ENCODE assay signal across 1 cellular context in the genomic region with DNA sequence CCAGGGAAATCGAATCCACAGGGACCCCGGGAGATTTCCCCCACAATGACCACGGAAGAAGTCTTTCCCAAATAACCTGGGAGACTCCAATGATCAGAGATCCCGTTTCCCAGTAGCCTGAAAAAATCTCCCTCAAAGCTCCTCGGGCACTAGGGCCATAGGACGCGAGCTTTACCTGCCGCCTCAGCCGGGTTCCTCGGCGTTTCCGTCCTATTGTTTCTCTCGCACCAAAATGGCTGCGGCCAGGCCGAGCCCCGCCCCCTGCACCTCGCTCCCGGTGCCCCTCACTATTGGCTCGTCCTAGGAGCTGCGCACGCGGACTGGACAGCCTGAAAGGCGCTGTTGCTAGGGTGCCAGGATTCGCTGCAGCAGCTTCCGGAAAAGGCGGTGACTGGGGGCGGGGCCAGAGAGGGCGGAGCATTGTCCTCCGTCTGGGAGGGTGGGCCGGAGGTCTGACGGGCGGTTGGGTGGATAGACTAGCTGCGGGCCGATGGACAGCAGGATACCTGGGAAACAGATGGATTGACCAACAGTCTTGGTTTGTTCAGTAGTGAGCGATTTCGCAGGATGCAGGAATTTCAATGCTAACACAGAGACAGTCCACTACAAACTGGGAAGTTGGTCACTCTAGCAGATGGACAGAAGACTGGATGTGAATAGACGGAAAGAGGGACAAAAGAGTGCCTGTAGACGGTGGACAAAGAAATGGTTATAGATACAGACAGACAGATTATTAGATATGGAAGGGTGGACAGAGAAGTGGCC.
TF ChIP-seq lines count a peak whose summit lies in the region.

A gene with protein sequence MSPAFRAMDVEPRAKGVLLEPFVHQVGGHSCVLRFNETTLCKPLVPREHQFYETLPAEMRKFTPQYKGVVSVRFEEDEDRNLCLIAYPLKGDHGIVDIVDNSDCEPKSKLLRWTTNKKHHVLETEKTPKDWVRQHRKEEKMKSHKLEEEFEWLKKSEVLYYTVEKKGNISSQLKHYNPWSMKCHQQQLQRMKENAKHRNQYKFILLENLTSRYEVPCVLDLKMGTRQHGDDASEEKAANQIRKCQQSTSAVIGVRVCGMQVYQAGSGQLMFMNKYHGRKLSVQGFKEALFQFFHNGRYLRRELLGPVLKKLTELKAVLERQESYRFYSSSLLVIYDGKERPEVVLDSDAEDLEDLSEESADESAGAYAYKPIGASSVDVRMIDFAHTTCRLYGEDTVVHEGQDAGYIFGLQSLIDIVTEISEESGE (minus strand): TSS at position 240 of the 765 bp plus-strand sequence. CDS start 21,930 bp downstream, outside the sequence.

TF ChIP-seq in K562, 482 proteins besides CTCF, POLR2A, EP300 and RAD21 (continued from another document and continues in another):
- TF ChIP-seq, protein P1, sequence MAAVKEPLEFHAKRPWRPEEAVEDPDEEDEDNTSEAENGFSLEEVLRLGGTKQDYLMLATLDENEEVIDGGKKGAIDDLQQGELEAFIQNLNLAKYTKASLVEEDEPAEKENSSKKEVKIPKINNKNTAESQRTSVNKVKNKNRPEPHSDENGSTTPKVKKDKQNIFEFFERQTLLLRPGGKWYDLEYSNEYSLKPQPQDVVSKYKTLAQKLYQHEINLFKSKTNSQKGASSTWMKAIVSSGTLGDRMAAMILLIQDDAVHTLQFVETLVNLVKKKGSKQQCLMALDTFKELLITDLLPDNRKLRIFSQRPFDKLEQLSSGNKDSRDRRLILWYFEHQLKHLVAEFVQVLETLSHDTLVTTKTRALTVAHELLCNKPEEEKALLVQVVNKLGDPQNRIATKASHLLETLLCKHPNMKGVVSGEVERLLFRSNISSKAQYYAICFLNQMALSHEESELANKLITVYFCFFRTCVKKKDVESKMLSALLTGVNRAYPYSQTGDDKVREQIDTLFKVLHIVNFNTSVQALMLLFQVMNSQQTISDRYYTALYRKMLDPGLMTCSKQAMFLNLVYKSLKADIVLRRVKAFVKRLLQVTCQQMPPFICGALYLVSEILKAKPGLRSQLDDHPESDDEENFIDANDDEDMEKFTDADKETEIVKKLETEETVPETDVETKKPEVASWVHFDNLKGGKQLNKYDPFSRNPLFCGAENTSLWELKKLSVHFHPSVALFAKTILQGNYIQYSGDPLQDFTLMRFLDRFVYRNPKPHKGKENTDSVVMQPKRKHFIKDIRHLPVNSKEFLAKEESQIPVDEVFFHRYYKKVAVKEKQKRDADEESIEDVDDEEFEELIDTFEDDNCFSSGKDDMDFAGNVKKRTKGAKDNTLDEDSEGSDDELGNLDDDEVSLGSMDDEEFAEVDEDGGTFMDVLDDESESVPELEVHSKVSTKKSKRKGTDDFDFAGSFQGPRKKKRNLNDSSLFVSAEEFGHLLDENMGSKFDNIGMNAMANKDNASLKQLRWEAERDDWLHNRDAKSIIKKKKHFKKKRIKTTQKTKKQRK (IDR thresholded peaks at IDR 0.05; ENCODE audit: borderline replicate concordance, low read depth, low read length) = no peak
- no peak for TF ChIP-seq NR4A1 (CRISPR knock-in tag; IDR thresholded peaks at IDR 0.05)
- no peak for TF ChIP-seq NR4A1 (tag; IDR thresholded peaks at IDR 0.05)
- TF ChIP-seq U2AF2 (optimal IDR thresholded peaks at IDR 0.05; ENCODE audit: low read depth, low read length) = no peak
- TF ChIP-seq RFX1 (IDR thresholded peaks at IDR 0.05) = peak; percentile 91
- no peak for TF ChIP-seq USF1 (CRISPR knock-in tag; IDR thresholded peaks at IDR 0.05)
- TF ChIP-seq TEAD1 (CRISPR knock-in tag; IDR thresholded peaks at IDR 0.05) = no peak
- TF ChIP-seq, protein P2, sequence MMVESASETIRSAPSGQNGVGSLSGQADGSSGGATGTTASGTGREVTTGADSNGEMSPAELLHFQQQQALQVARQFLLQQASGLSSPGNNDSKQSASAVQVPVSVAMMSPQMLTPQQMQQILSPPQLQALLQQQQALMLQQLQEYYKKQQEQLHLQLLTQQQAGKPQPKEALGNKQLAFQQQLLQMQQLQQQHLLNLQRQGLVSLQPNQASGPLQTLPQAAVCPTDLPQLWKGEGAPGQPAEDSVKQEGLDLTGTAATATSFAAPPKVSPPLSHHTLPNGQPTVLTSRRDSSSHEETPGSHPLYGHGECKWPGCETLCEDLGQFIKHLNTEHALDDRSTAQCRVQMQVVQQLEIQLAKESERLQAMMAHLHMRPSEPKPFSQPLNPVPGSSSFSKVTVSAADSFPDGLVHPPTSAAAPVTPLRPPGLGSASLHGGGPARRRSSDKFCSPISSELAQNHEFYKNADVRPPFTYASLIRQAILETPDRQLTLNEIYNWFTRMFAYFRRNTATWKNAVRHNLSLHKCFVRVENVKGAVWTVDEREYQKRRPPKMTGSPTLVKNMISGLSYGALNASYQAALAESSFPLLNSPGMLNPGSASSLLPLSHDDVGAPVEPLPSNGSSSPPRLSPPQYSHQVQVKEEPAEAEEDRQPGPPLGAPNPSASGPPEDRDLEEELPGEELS (CRISPR knock-in tag; IDR thresholded peaks at IDR 0.05; ENCODE audit: borderline replicate concordance) = no peak
- TF ChIP-seq POLR2AphosphoS5 (IDR thresholded peaks at IDR 0.05; ENCODE audit: control insufficient read depth, insufficient read depth, low read depth, low read length) = peak; percentile 84
- no peak for TF ChIP-seq ZNF77 (CRISPR knock-in tag; IDR thresholded peaks at IDR 0.05)
- no peak for TF ChIP-seq KLF6 (CRISPR knock-in tag; IDR thresholded peaks at IDR 0.05; ENCODE audit: borderline replicate concordance)
- TF ChIP-seq POU5F1 (IDR thresholded peaks at IDR 0.05; ENCODE audit: borderline replicate concordance, low read depth, low read length, partially characterized antibody) = no peak
- peak; percentile 2; the same call in 1 of the 2 replicates for TF ChIP-seq JUND (IDR thresholded peaks at IDR 0.05; ENCODE audit: borderline replicate concordance, low read depth, low read length)
- TF ChIP-seq JUND (tag; IDR thresholded peaks at IDR 0.05; ENCODE audit: borderline replicate concordance, low read depth, low read length) = no peak
- TF ChIP-seq GMEB1 (CRISPR knock-in tag; IDR thresholded peaks at IDR 0.05) = no peak
- no peak for TF ChIP-seq XRCC5 (IDR thresholded peaks at IDR 0.05; ENCODE audit: low read depth, low read length)
- TF ChIP-seq CHD7 (IDR thresholded peaks at IDR 0.05; ENCODE audit: low read depth, low read length) = no peak
- no peak for TF ChIP-seq MXD1 (CRISPR knock-in tag; IDR thresholded peaks at IDR 0.05; ENCODE audit: borderline replicate concordance, poor library complexity, severe bottlenecking)
- TF ChIP-seq PHF20 (IDR thresholded peaks at IDR 0.05; ENCODE audit: partially characterized antibody) = peak; percentile 46
- TF ChIP-seq ATF1 (CRISPR knock-in tag; IDR thresholded peaks at IDR 0.05) = no peak
- TF ChIP-seq ATF1 (tag; IDR thresholded peaks at IDR 0.05) = peak; percentile 40; the same call in 1 of the 2 replicates
- TF ChIP-seq, protein P3, sequence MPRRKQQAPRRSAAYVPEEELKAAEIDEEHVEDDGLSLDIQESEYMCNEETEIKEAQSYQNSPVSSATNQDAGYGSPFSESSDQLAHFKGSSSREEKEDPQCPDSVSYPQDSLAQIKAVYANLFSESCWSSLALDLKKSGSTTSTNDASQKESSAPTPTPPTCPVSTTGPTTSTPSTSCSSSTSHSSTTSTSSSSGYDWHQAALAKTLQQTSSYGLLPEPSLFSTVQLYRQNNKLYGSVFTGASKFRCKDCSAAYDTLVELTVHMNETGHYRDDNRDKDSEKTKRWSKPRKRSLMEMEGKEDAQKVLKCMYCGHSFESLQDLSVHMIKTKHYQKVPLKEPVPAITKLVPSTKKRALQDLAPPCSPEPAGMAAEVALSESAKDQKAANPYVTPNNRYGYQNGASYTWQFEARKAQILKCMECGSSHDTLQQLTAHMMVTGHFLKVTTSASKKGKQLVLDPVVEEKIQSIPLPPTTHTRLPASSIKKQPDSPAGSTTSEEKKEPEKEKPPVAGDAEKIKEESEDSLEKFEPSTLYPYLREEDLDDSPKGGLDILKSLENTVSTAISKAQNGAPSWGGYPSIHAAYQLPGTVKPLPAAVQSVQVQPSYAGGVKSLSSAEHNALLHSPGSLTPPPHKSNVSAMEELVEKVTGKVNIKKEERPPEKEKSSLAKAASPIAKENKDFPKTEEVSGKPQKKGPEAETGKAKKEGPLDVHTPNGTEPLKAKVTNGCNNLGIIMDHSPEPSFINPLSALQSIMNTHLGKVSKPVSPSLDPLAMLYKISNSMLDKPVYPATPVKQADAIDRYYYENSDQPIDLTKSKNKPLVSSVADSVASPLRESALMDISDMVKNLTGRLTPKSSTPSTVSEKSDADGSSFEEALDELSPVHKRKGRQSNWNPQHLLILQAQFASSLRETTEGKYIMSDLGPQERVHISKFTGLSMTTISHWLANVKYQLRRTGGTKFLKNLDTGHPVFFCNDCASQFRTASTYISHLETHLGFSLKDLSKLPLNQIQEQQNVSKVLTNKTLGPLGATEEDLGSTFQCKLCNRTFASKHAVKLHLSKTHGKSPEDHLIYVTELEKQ (CRISPR knock-in tag; IDR thresholded peaks at IDR 0.05) = no peak
- TF ChIP-seq NUFIP1 (IDR thresholded peaks at IDR 0.05; ENCODE audit: partially characterized antibody) = no peak
